ENCODE assay signal across 8 cellular contexts in genomic region chr20:44056010-44056698, GRCh38.
DNase-seq lines count a peak whose midpoint lies in the region; ATAC-seq and TF ChIP-seq lines count a peak whose summit lies in the region.

No MANE protein-coding gene starts in this region.

- H3K9me3 Mint-ChIP-seq in activated naive CD8-positive, alpha-beta T cell treated with anti-CD3 and anti-CD28 coated beads, Interleukin-2, amount 10 ng/mL, durations not matched to agents 7 days and 5 days: peaks cover 2% of the 10 kb centered on the region

- no peaks in the 10 kb centered on the region for H3K36me3 ChIP-seq in Panc1 (ENCODE audit: control insufficient read depth, insufficient read depth, low read length)

- TF ChIP-seq CTCF in Panc1 (IDR thresholded peaks at IDR 0.05): peak; percentile 20

- H3K4me3 Mint-ChIP-seq in activated naive CD8-positive, alpha-beta T cell treated with anti-CD3 and anti-CD28 coated beads, Interleukin-2, amount 10 ng/mL, durations not matched to agents 7 days and 5 days: no peak overlapping the region

- no TSS peak for BruUV-seq in Panc1 (replicated peaks; lab: Mats Ljungman, UMichigan)

- H3K27me3 ChIP-seq in Panc1 (ENCODE audit: control insufficient read depth, insufficient read depth, low read length): no peaks in the 10 kb centered on the region

- POLR2A ChIA-PET in Panc1 (lab: Charles Lee): no interaction called here
- POLR2A ChIA-PET in activated naive CD8-positive, alpha-beta T cell treated with anti-CD3 and anti-CD28 coated beads, Interleukin-2, amount 10 ng/mL, durations not matched to agents 7 days and 5 days (lab: Charles Lee): interaction anchor here (0.6 kb wide), 1 partner anchor 115 kb away, joined by 3 read pairs; no protein-coding TSS in a partner anchor

- no peak overlapping the region for H3K27ac Mint-ChIP-seq in activated naive CD8-positive, alpha-beta T cell treated with anti-CD3 and anti-CD28 coated beads, Interleukin-2, amount 10 ng/mL, durations not matched to agents 7 days and 5 days

- H3K36me3 Mint-ChIP-seq in activated naive CD8-positive, alpha-beta T cell treated with anti-CD3 and anti-CD28 coated beads, Interleukin-2, amount 10 ng/mL, durations not matched to agents 7 days and 5 days: peaks cover 15% of the 10 kb centered on the region

- H3K4me1 Mint-ChIP-seq in activated naive CD8-positive, alpha-beta T cell treated with anti-CD3 and anti-CD28 coated beads, Interleukin-2, amount 10 ng/mL, durations not matched to agents 7 days and 5 days: peaks cover 17% of the 10 kb centered on the region

- peaks cover 6% of the 10 kb centered on the region for H3K27me3 Mint-ChIP-seq in activated naive CD8-positive, alpha-beta T cell treated with anti-CD3 and anti-CD28 coated beads, Interleukin-2, amount 10 ng/mL, durations not matched to agents 7 days and 5 days

- intact Hi-C loops in Panc1 (cut with micrococcal nuclease; ENCODE audit: unreplicated experiment): no loop called here

- H3K4me1 ChIP-seq in Panc1 (ENCODE audit: control insufficient read depth, insufficient read depth, low read length): no peaks in the 10 kb centered on the region

- CTCF ChIA-PET in Panc1 (lab: Charles Lee): no interaction called here

- H3K9me3 ChIP-seq in Panc1 (ENCODE audit: control insufficient read depth, insufficient read depth, low read depth, low read length): peaks cover 7% of the 10 kb centered on the region; the same call in 1 of the 2 replicates

- in situ Hi-C loops in Panc1 (cut with HindIII; ENCODE audit: low pct_unique_long_range_greater_than_20kb, low sequenced_read_pairs): no loop called here

- DNase-seq in activated effector memory CD4-positive, alpha-beta T cell treated with anti-CD3 and anti-CD28 coated beads, Interleukin-2, amount 50 U/mL, for 16 hours: peak; percentile 75
- no peak for DNase-seq in activated effector memory CD4-positive, alpha-beta T cell treated with Interleukin-2 at 50 U/mL for 16 hours
- DNase-seq in Panc1 (ENCODE audit: low read depth, low spot score) (no peak), kidney glomerular epithelial cell (lab: John Stamatoyannopoulos, UW) (peak; percentile 28), foreskin melanocyte (no peak), COLO829 (ENCODE audit: low spot score) (no peak)
- peak; percentile 62 for DNase-seq in activated naive CD8-positive, alpha-beta T cell treated with anti-CD3 and anti-CD28 coated beads, Interleukin-2, amount 10 ng/mL, durations not matched to agents 7 days and 5 days
- DNase-seq in stimulated activated CD8-positive, alpha-beta memory T cell treated with anti-CD3 and anti-CD28 coated beads, Interleukin-7, amount 100 ng/mL, for 4 hours (ENCODE audit: low read depth in 2 of 2): peak; percentile 21 to 36

- H3K4me3 ChIP-seq in Panc1 (ENCODE audit: low read depth in 2 of 2, low read length in 2 of 2): no peak overlapping the region

- no peak overlapping the region for H3K27ac ChIP-seq in Panc1 (ENCODE audit: low read length)

- peak; percentile 80 for ATAC-seq in Panc1
- ATAC-seq in activated naive CD8-positive, alpha-beta T cell treated with anti-CD3 and anti-CD28 coated beads, Interleukin-2, amount 10 ng/mL, durations not matched to agents 7 days and 5 days (ENCODE audit: low read depth): peak; percentile 82

Comparison
In these comparisons a context has a peak if more than half of its experiments do, and no peak if none do; other contexts are left out.
1. DNase-seq: peak in activated effector memory CD4-positive, alpha-beta T cell treated with anti-CD3 and anti-CD28 coated beads, Interleukin-2, amount 50 U/mL, for 16 hours (single experiment), activated naive CD8-positive, alpha-beta T cell treated with anti-CD3 and anti-CD28 coated beads, Interleukin-2, amount 10 ng/mL, durations not matched to agents 7 days and 5 days (single experiment), kidney glomerular epithelial cell (single experiment) and stimulated activated CD8-positive, alpha-beta memory T cell treated with anti-CD3 and anti-CD28 coated beads, Interleukin-7, amount 100 ng/mL, for 4 hours (2 of 2); none in activated effector memory CD4-positive, alpha-beta T cell treated with Interleukin-2 at 50 U/mL for 16 hours (single experiment), Panc1 (single experiment), foreskin melanocyte (single experiment) and COLO829 (single experiment).